In genomic region chr2:178425255-178425827, GRCh38 we compare ENCODE assay signal across 7 cellular contexts.
"Had no signal": no experiment of that assay in that cellular context is flagged by ENCODE, and none has a peak within 500 bp of the region (broad histone marks: within the 10 kb centered on the region; RNA-seq: fewer than 3 reads in every experiment).

No MANE protein-coding gene starts in this region.

- DNase-seq: GDM1, GF-D8 had no signal

- H3K4me3 ChIP-seq: GM12878 had no signal

- FAIRE-seq: G401.6, GM12878, GM12891, GM12892, GM18507 had no signal
